In genomic region chr6:35240838-35241801, GRCh38 we compare ENCODE assay signal across 1 cellular context.
A peak's percentile ranks its signal among the peaks of the same experiment; 100 is the strongest.
TF ChIP-seq lines count a peak whose summit lies in the region.

No MANE protein-coding gene starts in this region.

TF ChIP-seq in HepG2, 621 proteins besides CTCF, POLR2A, EP300 and RAD21 (continued from another document and continues in another):
- TF ChIP-seq, protein P1, sequence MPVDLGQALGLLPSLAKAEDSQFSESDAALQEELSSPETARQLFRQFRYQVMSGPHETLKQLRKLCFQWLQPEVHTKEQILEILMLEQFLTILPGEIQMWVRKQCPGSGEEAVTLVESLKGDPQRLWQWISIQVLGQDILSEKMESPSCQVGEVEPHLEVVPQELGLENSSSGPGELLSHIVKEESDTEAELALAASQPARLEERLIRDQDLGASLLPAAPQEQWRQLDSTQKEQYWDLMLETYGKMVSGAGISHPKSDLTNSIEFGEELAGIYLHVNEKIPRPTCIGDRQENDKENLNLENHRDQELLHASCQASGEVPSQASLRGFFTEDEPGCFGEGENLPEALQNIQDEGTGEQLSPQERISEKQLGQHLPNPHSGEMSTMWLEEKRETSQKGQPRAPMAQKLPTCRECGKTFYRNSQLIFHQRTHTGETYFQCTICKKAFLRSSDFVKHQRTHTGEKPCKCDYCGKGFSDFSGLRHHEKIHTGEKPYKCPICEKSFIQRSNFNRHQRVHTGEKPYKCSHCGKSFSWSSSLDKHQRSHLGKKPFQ (CRISPR knock-in tag; IDR thresholded peaks at IDR 0.05; ENCODE audit: insufficient replicate concordance) = no peak
- no peak for TF ChIP-seq ZFP37 (CRISPR knock-in tag; IDR thresholded peaks at IDR 0.05; ENCODE audit: borderline replicate concordance)
- TF ChIP-seq ZNF260 (CRISPR knock-in tag; IDR thresholded peaks at IDR 0.05; ENCODE audit: borderline replicate concordance, low read depth) = no peak
- peak; percentile 28 for TF ChIP-seq ASH2L (IDR thresholded peaks at IDR 0.05; ENCODE audit: insufficient read length, low read depth, low read length)
- TF ChIP-seq DNMT3B (CRISPR knock-in tag; conservative IDR thresholded peaks at IDR 0.05) = no peak
- no peak for TF ChIP-seq ZNF878 (CRISPR knock-in tag; IDR thresholded peaks at IDR 0.05)
- TF ChIP-seq ZNF839 (CRISPR knock-in tag; IDR thresholded peaks at IDR 0.05; ENCODE audit: borderline replicate concordance) = no peak
- TF ChIP-seq SALL2 (CRISPR knock-in tag; IDR thresholded peaks at IDR 0.05) = no peak
- TF ChIP-seq MAFF (IDR thresholded peaks at IDR 0.05; ENCODE audit: low read depth, low read length) = no peak
- TF ChIP-seq, protein P2, sequence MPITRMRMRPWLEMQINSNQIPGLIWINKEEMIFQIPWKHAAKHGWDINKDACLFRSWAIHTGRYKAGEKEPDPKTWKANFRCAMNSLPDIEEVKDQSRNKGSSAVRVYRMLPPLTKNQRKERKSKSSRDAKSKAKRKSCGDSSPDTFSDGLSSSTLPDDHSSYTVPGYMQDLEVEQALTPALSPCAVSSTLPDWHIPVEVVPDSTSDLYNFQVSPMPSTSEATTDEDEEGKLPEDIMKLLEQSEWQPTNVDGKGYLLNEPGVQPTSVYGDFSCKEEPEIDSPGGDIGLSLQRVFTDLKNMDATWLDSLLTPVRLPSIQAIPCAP (CRISPR knock-in tag; IDR thresholded peaks at IDR 0.05; ENCODE audit: low read depth) = no peak
- no peak; the same call in 1 of the 2 replicates for TF ChIP-seq SPEN (CRISPR knock-in tag; IDR thresholded peaks at IDR 0.05; ENCODE audit: low read depth)
- TF ChIP-seq TRIM22 (IDR thresholded peaks at IDR 0.05) = no peak
- TF ChIP-seq MEF2D (CRISPR knock-in tag; IDR thresholded peaks at IDR 0.05) = no peak
- TF ChIP-seq KMT2B (CRISPR knock-in tag; IDR thresholded peaks at IDR 0.05) = peak; percentile 33; the same call in 1 of the 2 replicates
- TF ChIP-seq ZBTB20 (CRISPR knock-in tag; IDR thresholded peaks at IDR 0.05; ENCODE audit: borderline replicate concordance, low read depth) = no peak
- TF ChIP-seq, protein P3, sequence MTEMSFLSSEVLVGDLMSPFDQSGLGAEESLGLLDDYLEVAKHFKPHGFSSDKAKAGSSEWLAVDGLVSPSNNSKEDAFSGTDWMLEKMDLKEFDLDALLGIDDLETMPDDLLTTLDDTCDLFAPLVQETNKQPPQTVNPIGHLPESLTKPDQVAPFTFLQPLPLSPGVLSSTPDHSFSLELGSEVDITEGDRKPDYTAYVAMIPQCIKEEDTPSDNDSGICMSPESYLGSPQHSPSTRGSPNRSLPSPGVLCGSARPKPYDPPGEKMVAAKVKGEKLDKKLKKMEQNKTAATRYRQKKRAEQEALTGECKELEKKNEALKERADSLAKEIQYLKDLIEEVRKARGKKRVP (CRISPR knock-in tag; IDR thresholded peaks at IDR 0.05) = no peak
- TF ChIP-seq SSRP1 (CRISPR knock-in tag; IDR thresholded peaks at IDR 0.05) = 0 out of 2 replicates have a peak, but pooled peaks have one; percentile 30
- peak in 1 of 2 experiments; percentile 71; a peak in 1 of 4 replicates for TF ChIP-seq HMGXB4 (CRISPR knock-in tag; IDR thresholded peaks at IDR 0.05; ENCODE audit: borderline replicate concordance in 1 of 2, low read depth in 1 of 2)
- no peak for TF ChIP-seq ZNF253 (CRISPR knock-in tag; IDR thresholded peaks at IDR 0.05; ENCODE audit: borderline replicate concordance)
- no peak for TF ChIP-seq MEIS2 (CRISPR knock-in tag; IDR thresholded peaks at IDR 0.05)
- TF ChIP-seq, protein P4, sequence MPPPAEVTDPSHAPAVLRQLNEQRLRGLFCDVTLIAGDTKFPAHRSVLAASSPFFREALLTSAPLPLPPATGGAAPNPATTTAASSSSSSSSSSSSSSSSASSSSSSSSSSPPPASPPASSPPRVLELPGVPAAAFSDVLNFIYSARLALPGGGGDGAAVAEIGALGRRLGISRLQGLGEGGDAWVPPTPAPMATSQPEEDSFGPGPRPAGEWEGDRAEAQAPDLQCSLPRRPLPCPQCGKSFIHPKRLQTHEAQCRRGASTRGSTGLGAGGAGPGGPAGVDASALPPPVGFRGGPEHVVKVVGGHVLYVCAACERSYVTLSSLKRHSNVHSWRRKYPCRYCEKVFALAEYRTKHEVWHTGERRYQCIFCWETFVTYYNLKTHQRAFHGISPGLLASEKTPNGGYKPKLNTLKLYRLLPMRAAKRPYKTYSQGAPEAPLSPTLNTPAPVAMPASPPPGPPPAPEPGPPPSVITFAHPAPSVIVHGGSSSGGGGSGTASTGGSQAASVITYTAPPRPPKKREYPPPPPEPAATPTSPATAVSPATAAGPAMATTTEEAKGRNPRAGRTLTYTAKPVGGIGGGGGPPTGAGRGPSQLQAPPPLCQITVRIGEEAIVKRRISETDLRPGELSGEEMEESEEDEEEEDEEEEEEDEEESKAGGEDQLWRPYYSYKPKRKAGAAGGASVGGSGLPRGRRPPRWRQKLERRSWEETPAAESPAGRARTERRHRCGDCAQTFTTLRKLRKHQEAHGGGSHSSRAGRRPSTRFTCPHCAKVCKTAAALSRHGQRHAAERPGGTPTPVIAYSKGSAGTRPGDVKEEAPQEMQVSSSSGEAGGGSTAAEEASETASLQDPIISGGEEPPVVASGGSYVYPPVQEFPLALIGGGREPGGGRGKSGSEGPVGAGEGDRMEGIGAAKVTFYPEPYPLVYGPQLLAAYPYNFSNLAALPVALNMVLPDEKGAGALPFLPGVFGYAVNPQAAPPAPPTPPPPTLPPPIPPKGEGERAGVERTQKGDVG (CRISPR knock-in tag; IDR thresholded peaks at IDR 0.05; ENCODE audit: borderline replicate concordance) = no peak
- TF ChIP-seq, protein P5, sequence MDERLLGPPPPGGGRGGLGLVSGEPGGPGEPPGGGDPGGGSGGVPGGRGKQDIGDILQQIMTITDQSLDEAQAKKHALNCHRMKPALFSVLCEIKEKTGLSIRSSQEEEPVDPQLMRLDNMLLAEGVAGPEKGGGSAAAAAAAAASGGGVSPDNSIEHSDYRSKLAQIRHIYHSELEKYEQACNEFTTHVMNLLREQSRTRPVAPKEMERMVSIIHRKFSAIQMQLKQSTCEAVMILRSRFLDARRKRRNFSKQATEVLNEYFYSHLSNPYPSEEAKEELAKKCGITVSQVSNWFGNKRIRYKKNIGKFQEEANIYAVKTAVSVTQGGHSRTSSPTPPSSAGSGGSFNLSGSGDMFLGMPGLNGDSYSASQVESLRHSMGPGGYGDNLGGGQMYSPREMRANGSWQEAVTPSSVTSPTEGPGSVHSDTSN (CRISPR knock-in tag; IDR thresholded peaks at IDR 0.05) = no peak
- no peak for TF ChIP-seq DPF2 (CRISPR knock-in tag; IDR thresholded peaks at IDR 0.05; ENCODE audit: borderline replicate concordance, low read depth)
- TF ChIP-seq ADNP (CRISPR knock-in tag; IDR thresholded peaks at IDR 0.05) = no peak
- no peak for TF ChIP-seq AFF4 (CRISPR knock-in tag; IDR thresholded peaks at IDR 0.05)
- no peak for TF ChIP-seq NBN (conservative IDR thresholded peaks at IDR 0.05)
- no peak for TF ChIP-seq ARID4A (CRISPR knock-in tag; IDR thresholded peaks at IDR 0.05; ENCODE audit: borderline replicate concordance)
- no peak for TF ChIP-seq ZNF484 (CRISPR knock-in tag; IDR thresholded peaks at IDR 0.05; ENCODE audit: borderline replicate concordance, low read depth)
- no peak for TF ChIP-seq ZNF674 (CRISPR knock-in tag; IDR thresholded peaks at IDR 0.05; ENCODE audit: low read depth)
- no peak for TF ChIP-seq CBX1 (IDR thresholded peaks at IDR 0.05; ENCODE audit: low read depth)
- no peak for TF ChIP-seq HHEX (CRISPR knock-in tag; IDR thresholded peaks at IDR 0.05)
- 0 out of 2 replicates have a peak, but pooled peaks have one; percentile 21 for TF ChIP-seq HDAC2 (CRISPR knock-in tag; IDR thresholded peaks at IDR 0.05)
- no peak for TF ChIP-seq ZNF451 (CRISPR knock-in tag; IDR thresholded peaks at IDR 0.05)
